ENCODE assay signal across 10 cellular contexts in the genomic region with DNA sequence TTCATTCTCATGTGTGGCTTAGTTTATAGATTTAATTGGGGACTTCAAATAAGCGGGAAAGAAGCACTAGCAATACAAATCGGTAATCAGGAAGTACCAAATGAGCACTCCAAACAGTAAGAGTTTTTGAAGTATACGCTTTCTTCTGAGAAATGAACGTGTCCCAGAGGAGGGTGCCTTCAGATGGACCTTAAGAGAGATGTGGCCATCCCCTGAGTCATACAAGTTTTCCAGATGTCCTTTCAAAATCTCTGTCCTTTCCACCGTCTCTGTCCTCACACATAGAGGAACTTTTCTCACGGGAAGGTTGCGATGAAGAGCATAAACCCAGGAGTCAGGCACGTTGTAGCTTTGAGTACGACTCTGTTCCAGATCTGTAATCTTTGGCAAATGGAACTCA. TPM values are rescaled to one million over a fixed set of nuclear protein-coding genes. Genes with fewer than 3 reads are reported as not detected.
DNase-seq lines count a peak whose midpoint lies in the region; ATAC-seq and TF ChIP-seq lines count a peak whose summit lies in the region.
"Had no signal": no experiment of that assay in that cellular context is flagged by ENCODE, and none has a peak within 500 bp of the region (broad histone marks: within the 10 kb centered on the region; RNA-seq: fewer than 3 reads in every experiment).

No MANE protein-coding gene starts in this region.

- peaks cover 14% of the 10 kb centered on the region for H3K4me1 ChIP-seq in ES-I3 (ENCODE audit: insufficient read depth, low read length)
- H3K4me1 ChIP-seq in OCI-LY1 (ENCODE audit: insufficient read depth, low read length, severe bottlenecking) = peaks cover 29% of the 10 kb centered on the region
- peaks cover 23% of the 10 kb centered on the region for H3K4me1 ChIP-seq in effector memory CD4-positive, alpha-beta T cell (ENCODE audit: control insufficient read depth, insufficient read depth, low read length, poor library complexity, severe bottlenecking)

- TF ChIP-seq CTCF in OCI-LY1 (IDR thresholded peaks at IDR 0.05; ENCODE audit: low read length) (no peak), progenitor cell of endocrine pancreas (IDR thresholded peaks at IDR 0.05; ENCODE audit: unreplicated experiment) (no peak)

- H3K27ac ChIP-seq in OCI-LY1 (ENCODE audit: low read depth, low read length, poor library complexity, severe bottlenecking) = peak overlapping the region; percentile 82
- peak overlapping the region; percentile 90 for H3K27ac ChIP-seq in effector memory CD4-positive, alpha-beta T cell (ENCODE audit: insufficient read depth, low read length, poor library complexity, severe bottlenecking)

- H3K36me3 ChIP-seq in ES-I3 (ENCODE audit: insufficient read depth, low read length) = no peaks in the 10 kb centered on the region
- no peaks in the 10 kb centered on the region for H3K36me3 ChIP-seq in OCI-LY1 (ENCODE audit: insufficient read depth, low read length)
- H3K36me3 ChIP-seq in effector memory CD4-positive, alpha-beta T cell (ENCODE audit: control insufficient read depth, insufficient read depth, low read length) = no peaks in the 10 kb centered on the region

- H3K4me3 Mint-ChIP-seq in progenitor cell of endocrine pancreas (ENCODE audit: low read depth) = peak overlapping the region; percentile 69

- H3F3A ChIP-seq in OCI-LY1 (ENCODE audit: insufficient read depth, low read length) = no peaks in the 10 kb centered on the region

- H3K9ac ChIP-seq in ES-I3 (ENCODE audit: low read depth, low read length) = peak overlapping the region; percentile 96
- peak overlapping the region; percentile 76 for H3K9ac ChIP-seq in OCI-LY1 (ENCODE audit: low read length)

- 0 out of 2 replicates have a peak overlapping the region, but pooled peaks have one; percentile 30 for H2AFZ ChIP-seq in OCI-LY1 (ENCODE audit: low read length)

- DNase-seq in effector memory CD4-positive, alpha-beta T cell = no peak
- no peak for DNase-seq in progenitor cell of endocrine pancreas (ENCODE audit: low spot score, unreplicated experiment)
- no peak for DNase-seq in activated effector memory CD4-positive, alpha-beta T cell treated with Interleukin-2 at 50 U/mL for 16 hours
- DNase-seq: amniotic stem cell, NCI-H2029 had no signal

- H3K4me1 Mint-ChIP-seq in progenitor cell of endocrine pancreas (ENCODE audit: low read depth) = peaks cover 20% of the 10 kb centered on the region

- H3K9me3 ChIP-seq in ES-I3 (ENCODE audit: control insufficient read depth, insufficient read depth, low read length) = no peaks in the 10 kb centered on the region
- no peaks in the 10 kb centered on the region for H3K9me3 ChIP-seq in OCI-LY1 (ENCODE audit: low read length)
- H3K9me3 ChIP-seq in effector memory CD4-positive, alpha-beta T cell (ENCODE audit: control insufficient read depth, low read length) = no peaks in the 10 kb centered on the region

- H3K4me3 ChIP-seq in OCI-LY1 (ENCODE audit: low read depth, low read length, poor library complexity, severe bottlenecking) = peak overlapping the region; percentile 65
- no peak overlapping the region for H3K4me3 ChIP-seq in effector memory CD4-positive, alpha-beta T cell (ENCODE audit: insufficient read depth, low read depth, low read length, poor library complexity, severe bottlenecking)

- no peaks in the 10 kb centered on the region for H3K9me2 ChIP-seq in OCI-LY1 (ENCODE audit: low read depth, low read length)

- no peak for ATAC-seq in GM18505 (IDR thresholded peaks at IDR 0.05; ENCODE audit: unreplicated experiment)
- ATAC-seq in HG03571 (IDR thresholded peaks at IDR 0.05; ENCODE audit: unreplicated experiment) = no peak
- ATAC-seq in activated CD4-positive, CD25-positive, alpha-beta regulatory T cell treated with anti-CD3 and anti-CD28 coated beads, Interleukin-2, amount 50 U/mL, for 24 hours = no peak

- H3K27me3 ChIP-seq in OCI-LY1 (ENCODE audit: insufficient read depth, low read length) = no peaks in the 10 kb centered on the region
- H3K27me3 ChIP-seq in effector memory CD4-positive, alpha-beta T cell (replicated peaks; ENCODE audit: control insufficient read depth, insufficient read depth, low read length, poor library complexity, severe bottlenecking) = no peaks in the 10 kb centered on the region

- TF ChIP-seq POLR2A in GM18505 (IDR thresholded peaks at IDR 0.05; ENCODE audit: borderline replicate concordance, extremely low read depth, insufficient read depth, insufficient read length) = no peak

- peak overlapping the region; percentile 95 for H3K27ac Mint-ChIP-seq in progenitor cell of endocrine pancreas

- no peaks in the 10 kb centered on the region for H3K36me3 Mint-ChIP-seq in progenitor cell of endocrine pancreas (ENCODE audit: insufficient read depth)

- H4K20me1 ChIP-seq in OCI-LY1 (ENCODE audit: insufficient read depth, low read length) = no peaks in the 10 kb centered on the region

- peaks cover 29% of the 10 kb centered on the region for H3K79me2 ChIP-seq in OCI-LY1 (ENCODE audit: insufficient read depth, low read length)

- H3K4me2 ChIP-seq in OCI-LY1 (ENCODE audit: low read length) = peak overlapping the region; percentile 65

- H3K9me3 Mint-ChIP-seq in progenitor cell of endocrine pancreas (ENCODE audit: low read depth) = no peaks in the 10 kb centered on the region

- H3K27me3 Mint-ChIP-seq in progenitor cell of endocrine pancreas = peaks cover 3% of the 10 kb centered on the region

RNA-seq across cellular contexts. Expression of gene SMAD2, which starts 1.7 kb away (rescaled TPM):
- 140 and 145 TPM in 2 replicates for total RNA-seq in progenitor cell of endocrine pancreas
